Comparison of ENCODE assay signal across 19 cellular contexts in genomic region chr17:4476512-4477070, GRCh38. TPM values are rescaled to one million over a fixed set of nuclear protein-coding genes. Genes with fewer than 3 reads are reported as not detected.
DNase-seq lines count a peak whose midpoint lies in the region; ATAC-seq and TF ChIP-seq lines count a peak whose summit lies in the region.
"Had no signal": no experiment of that assay in that cellular context is flagged by ENCODE, and none has a peak within 500 bp of the region (broad histone marks: within the 10 kb centered on the region; RNA-seq: fewer than 3 reads in every experiment).

No MANE protein-coding gene starts in this region.

- H3K27me3 ChIP-seq in stomach: no peaks in the 10 kb centered on the region
- H3K27me3 ChIP-seq: neutrophil, vagina had no signal

- DNase-seq in RPMI8226: peak; percentile 36
- DNase-seq in left colon: peak; percentile 76 to 86
- peak; percentile 91 for DNase-seq in stomach
- DNase-seq in dedifferentiated amniotic fluid mesenchymal stem cell (ENCODE audit: extremely low spot score): no peak
- no peak for DNase-seq in AML-193 (lab: John Stamatoyannopoulos, UW)
- DNase-seq: activated CD8-positive, alpha-beta memory T cell treated with anti-CD3 and anti-CD28 coated beads, Interleukin-2, amount 50 U/mL, for 48 hours; activated naive CD4-positive, alpha-beta T cell; NCI-H1105 treated with DMSO at 0.1 percent for 48 hours; NCI-H524 treated with DMSO at 0.1 percent for 48 hours had no signal

- intact Hi-C loops in left colon (cut with DNase I, micrococcal nuclease) (no loop called here), stomach (cut with DNase I; ENCODE audit: low total_unique reads) (no loop called here)

- H3K36me3 ChIP-seq in stomach: no peaks in the 10 kb centered on the region
- H3K36me3 ChIP-seq: HAP-1, vagina had no signal

- no peak for TF ChIP-seq POLR2A in stomach (IDR thresholded peaks at IDR 0.05)

- no peak for TF ChIP-seq RAD21 in Ishikawa (IDR thresholded peaks at IDR 0.05; ENCODE audit: low read depth)

- H3K4me1 ChIP-seq in stomach: peaks cover 42 to 68% (median 53%) of the 10 kb centered on the region in 4 donors
- H3K4me1 ChIP-seq: HAP-1 had no signal

- peak; percentile 77 for TF ChIP-seq EP300 in Ishikawa (IDR thresholded peaks at IDR 0.05; ENCODE audit: borderline replicate concordance)
- TF ChIP-seq EP300 in stomach (IDR thresholded peaks at IDR 0.05): no peak

- peak overlapping the region; percentile 55 to 80 (median 78) for H3K27ac ChIP-seq in stomach
- H3K27ac ChIP-seq: C4-2B, neutrophil, vagina had no signal

- peak; percentile 51 for ATAC-seq in left colon
- ATAC-seq in GM19023 (IDR thresholded peaks at IDR 0.05; ENCODE audit: unreplicated experiment): no peak
- ATAC-seq: K562; stimulated activated memory B cell treated with anti-CD40 and anti-IgM and Interleukin-4, amounts not matched to agents 10 μg/mL and 1 μg/mL and 100 μg/mL, for 72 hours had no signal

- H3K4me3 ChIP-seq in stomach: no peak overlapping the region
- H3K4me3 ChIP-seq: HAP-1, K562, vagina had no signal

- no peaks in the 10 kb centered on the region for H3K9me3 ChIP-seq in stomach
- H3K9me3 ChIP-seq: HAP-1, neutrophil, vagina had no signal

- no peak for TF ChIP-seq CTCF in stomach (IDR thresholded peaks at IDR 0.05)

- 46 to 73% (median 52%) methylated on average over 9 to 19 of the region's 19 CpGs for WGBS in stomach, 5 donors

TF ChIP-seq in Ishikawa, 13 proteins besides CTCF, POLR2A, EP300 and RAD21:
- TF ChIP-seq EGR1 (IDR thresholded peaks at IDR 0.05) (no peak), TCF12 (IDR thresholded peaks at IDR 0.05; ENCODE audit: low read depth) (peak; percentile 88), TEAD4 (IDR thresholded peaks at IDR 0.05) (peak; percentile 91), MAX (IDR thresholded peaks at IDR 0.05) (peak; percentile 48; the same call in 1 of the 2 replicates), NFIC (IDR thresholded peaks at IDR 0.05) (peak; percentile 69), ZBTB7A (IDR thresholded peaks at IDR 0.05; ENCODE audit: low read depth) (no peak; the same call in 1 of the 2 replicates), TAF1 (IDR thresholded peaks at IDR 0.05; ENCODE audit: low read depth) (no peak), CEBPB (IDR thresholded peaks at IDR 0.05) (no peak), FOXM1 (IDR thresholded peaks at IDR 0.05; ENCODE audit: borderline replicate concordance, low read depth) (no peak), YY1 (IDR thresholded peaks at IDR 0.05; ENCODE audit: low read depth) (no peak), CREB1 (IDR thresholded peaks at IDR 0.05; ENCODE audit: low read depth) (no peak)
- TF ChIP-seq, protein P1, sequence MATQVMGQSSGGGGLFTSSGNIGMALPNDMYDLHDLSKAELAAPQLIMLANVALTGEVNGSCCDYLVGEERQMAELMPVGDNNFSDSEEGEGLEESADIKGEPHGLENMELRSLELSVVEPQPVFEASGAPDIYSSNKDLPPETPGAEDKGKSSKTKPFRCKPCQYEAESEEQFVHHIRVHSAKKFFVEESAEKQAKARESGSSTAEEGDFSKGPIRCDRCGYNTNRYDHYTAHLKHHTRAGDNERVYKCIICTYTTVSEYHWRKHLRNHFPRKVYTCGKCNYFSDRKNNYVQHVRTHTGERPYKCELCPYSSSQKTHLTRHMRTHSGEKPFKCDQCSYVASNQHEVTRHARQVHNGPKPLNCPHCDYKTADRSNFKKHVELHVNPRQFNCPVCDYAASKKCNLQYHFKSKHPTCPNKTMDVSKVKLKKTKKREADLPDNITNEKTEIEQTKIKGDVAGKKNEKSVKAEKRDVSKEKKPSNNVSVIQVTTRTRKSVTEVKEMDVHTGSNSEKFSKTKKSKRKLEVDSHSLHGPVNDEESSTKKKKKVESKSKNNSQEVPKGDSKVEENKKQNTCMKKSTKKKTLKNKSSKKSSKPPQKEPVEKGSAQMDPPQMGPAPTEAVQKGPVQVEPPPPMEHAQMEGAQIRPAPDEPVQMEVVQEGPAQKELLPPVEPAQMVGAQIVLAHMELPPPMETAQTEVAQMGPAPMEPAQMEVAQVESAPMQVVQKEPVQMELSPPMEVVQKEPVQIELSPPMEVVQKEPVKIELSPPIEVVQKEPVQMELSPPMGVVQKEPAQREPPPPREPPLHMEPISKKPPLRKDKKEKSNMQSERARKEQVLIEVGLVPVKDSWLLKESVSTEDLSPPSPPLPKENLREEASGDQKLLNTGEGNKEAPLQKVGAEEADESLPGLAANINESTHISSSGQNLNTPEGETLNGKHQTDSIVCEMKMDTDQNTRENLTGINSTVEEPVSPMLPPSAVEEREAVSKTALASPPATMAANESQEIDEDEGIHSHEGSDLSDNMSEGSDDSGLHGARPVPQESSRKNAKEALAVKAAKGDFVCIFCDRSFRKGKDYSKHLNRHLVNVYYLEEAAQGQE (IDR thresholded peaks at IDR 0.05; ENCODE audit: low read depth): no peak

RNA-seq across cellular contexts. Expression of gene SPNS2, which starts 22.1 kb away (rescaled TPM):
- total RNA-seq in left colon: 10 to 100 TPM; 12.4 to 13.5 TPM
- 10 to 100 TPM in 4 of 5 donors, 1 to 10 TPM in 1; 4.1 to 67.7 (median 27.7) TPM for total RNA-seq in stomach
- 10 to 100 TPM; 13.7 to 30.0 (median 20.3) TPM for polyA plus RNA-seq in stomach
- total RNA-seq: Daoy, K562, RPMI7951 had no signal

RNA-seq across cellular contexts. Expression of gene SPNS3, which starts 42.9 kb away (rescaled TPM):
- total RNA-seq in left colon: under 1 TPM; 0.50 to 0.89 TPM
- total RNA-seq in stomach: under 1 TPM in 1 of 5 donors, not detected in 4; 0.92 TPM
- polyA plus RNA-seq in stomach: under 1 TPM; 0.37 to 0.61 (median 0.48) TPM
- total RNA-seq: K562, RPMI7951, vagina had no signal
- polyA plus RNA-seq: K562 had no signal

Comparison
In these comparisons a context has a peak if more than half of its experiments do, and no peak if none do; other contexts are left out.
1. DNase-seq: peak in RPMI8226 (single experiment), left colon (2 of 2) and stomach (single experiment); none in dedifferentiated amniotic fluid mesenchymal stem cell (single experiment) and AML-193 (0 of 2).